In genomic region chr13:36369268-36370107, GRCh38 we compare ENCODE assay signal across 21 cellular contexts. TPM values are rescaled to one million over a fixed set of nuclear protein-coding genes. Genes with fewer than 3 reads are reported as not detected.
DNase-seq lines count a peak whose midpoint lies in the region; ATAC-seq and TF ChIP-seq lines count a peak whose summit lies in the region.
"Had no signal": no experiment of that assay in that cellular context is flagged by ENCODE, and none has a peak within 500 bp of the region (broad histone marks: within the 10 kb centered on the region; RNA-seq: fewer than 3 reads in every experiment).

No MANE protein-coding gene starts in this region.

- no peaks in the 10 kb centered on the region for H3K27me3 ChIP-seq in A673 (replicated peaks; ENCODE audit: insufficient read depth, low read depth, low read length, poor library complexity)
- H3K27me3 ChIP-seq: hepatocyte, MG63 had no signal

- POLR2A ChIA-PET in A673 (lab: Charles Lee; ENCODE audit: low non-redundant PET) (no interaction called here), RWPE1 (lab: Yijun Ruan, JAX; ENCODE audit: low non-redundant PET) (no interaction called here)

- no peaks in the 10 kb centered on the region for H3K36me3 ChIP-seq in A673 (ENCODE audit: insufficient read depth, low read length, poor library complexity, severe bottlenecking)
- H3K36me3 ChIP-seq: MG63 had no signal

- H3K27ac ChIP-seq in A673 (ENCODE audit: low read depth, low read length, poor library complexity, severe bottlenecking) (peak overlapping the region; percentile 55), RWPE1 (no peak overlapping the region)
- H3K27ac ChIP-seq: hepatocyte, psoas muscle had no signal

- peaks cover 11% of the 10 kb centered on the region for H3K4me1 ChIP-seq in A673 (ENCODE audit: insufficient read depth, low read length, poor library complexity, severe bottlenecking)
- H3K4me1 ChIP-seq: psoas muscle had no signal

- H3K4me3 ChIP-seq in A673 (ENCODE audit: low read depth, low read length, poor library complexity, severe bottlenecking), result no peak overlapping the region
- H3K4me3 ChIP-seq: hepatocyte, MG63, psoas muscle had no signal

- no peaks in the 10 kb centered on the region for H3K9me3 ChIP-seq in A673 (ENCODE audit: low read depth, low read length, poor library complexity, severe bottlenecking)
- H3K9me3 ChIP-seq: MG63, psoas muscle had no signal

- no peak for TF ChIP-seq CTCF in A673 (conservative IDR thresholded peaks at IDR 0.05; ENCODE audit: low read depth, low read length)
- TF ChIP-seq CTCF in RWPE1 (conservative IDR thresholded peaks at IDR 0.05; ENCODE audit: low read depth), result no peak

- peak; percentile 75 for ATAC-seq in left lobe of liver
- ATAC-seq in HG03442 (IDR thresholded peaks at IDR 0.05; ENCODE audit: unreplicated experiment), result no peak
- ATAC-seq: activated CD8-positive, alpha-beta T cell treated with anti-CD3 and anti-CD28 coated beads, Interleukin-2, amount 10 ng/mL, durations not matched to agents 7 days and 5 days; activated T-cell treated with anti-CD3 and anti-CD28 coated beads, Interleukin-2, amount 50 U/mL, for 72 hours had no signal

- DNase-seq in A673 (ENCODE audit: low spot score) (no peak), RPMI7951 (ENCODE audit: low read depth) (peak; percentile 82), fibroblast of gingiva (ENCODE audit: low read depth) (peak; percentile 43), left lobe of liver (ENCODE audit: low spot score) (peak; percentile 66), NCI-H524 treated with DMSO at 0.1 percent for 48 hours (lab: John Stamatoyannopoulos, UW) (no peak), RWPE1 (ENCODE audit: low spot score) (no peak), NCI-H2107 treated with DMSO at 0.1 percent for 48 hours (lab: John Stamatoyannopoulos, UW; ENCODE audit: unreplicated experiment) (no peak)
- DNase-seq: activated B cell treated with CpG ODN at 0.5 μM for 24 hours; activated CD8-positive, alpha-beta T cell treated with anti-CD3 and anti-CD28 coated beads, Interleukin-2, amount 10 ng/mL, durations not matched to agents 7 days and 5 days; activated T-cell treated with anti-CD3 and anti-CD28 coated beads, Interleukin-2, amount 50 U/mL, for 72 hours; DMS153; erythroblast; H9; MG63; NCI-H1436 treated with DMSO at 0.1 percent for 48 hours; NCI-H82; stimulated activated CD4-positive, alpha-beta T cell treated with anti-CD3 and anti-CD28 coated beads, Interleukin-12 subunit alpha, Interleukin-12 subunit beta, amount 100 ng/mL, for 4 hours; stimulated activated CD8-positive, alpha-beta memory T cell treated with anti-CD3 and anti-CD28 coated beads, Interleukin-4, amount 100 ng/mL, for 48 hours had no signal

- CTCF ChIA-PET in A673 (lab: Charles Lee) (no interaction called here), RWPE1 (lab: Yijun Ruan, JAX) (interaction anchor here (1.4 kb wide), 1 partner anchor 22 kb away, joined by 4 read pairs; no protein-coding TSS in a partner anchor)

- no TSS peak for BruUV-seq in A673 (replicated peaks; lab: Mats Ljungman, UMichigan)

- intact Hi-C loops in A673 (cut with micrococcal nuclease; ENCODE audit: unreplicated experiment), result no loop called here

RNA-seq across cellular contexts. Expression of gene SPART, which starts 23.3 kb away (rescaled TPM):
- total RNA-seq in A673 (2021) (169 and 182 TPM in 2 replicates), left lobe of liver (14.6 TPM)
- total RNA-seq in RPMI7951 (2014; rRNA removed; shearing (Covaris generic)), result 44.0 and 52.9 TPM in 2 replicates

Comparison
In these comparisons a context has a peak if more than half of its experiments do, and no peak if none do; other contexts are left out.
1. DNase-seq: peak in RPMI7951 (single experiment), fibroblast of gingiva (single experiment) and left lobe of liver (single experiment); none in A673 (single experiment), NCI-H524 treated with DMSO at 0.1 percent for 48 hours (single experiment), RWPE1 (single experiment) and NCI-H2107 treated with DMSO at 0.1 percent for 48 hours (single experiment).